Comparison of ENCODE assay signal across 1 cellular context in genomic region chr1:110224240-110224995, GRCh38.
TF ChIP-seq lines count a peak whose summit lies in the region.

No MANE protein-coding gene starts in this region.

TF ChIP-seq in HCT116, 20 proteins besides CTCF, POLR2A, EP300 and RAD21:
- TF ChIP-seq, protein P1, sequence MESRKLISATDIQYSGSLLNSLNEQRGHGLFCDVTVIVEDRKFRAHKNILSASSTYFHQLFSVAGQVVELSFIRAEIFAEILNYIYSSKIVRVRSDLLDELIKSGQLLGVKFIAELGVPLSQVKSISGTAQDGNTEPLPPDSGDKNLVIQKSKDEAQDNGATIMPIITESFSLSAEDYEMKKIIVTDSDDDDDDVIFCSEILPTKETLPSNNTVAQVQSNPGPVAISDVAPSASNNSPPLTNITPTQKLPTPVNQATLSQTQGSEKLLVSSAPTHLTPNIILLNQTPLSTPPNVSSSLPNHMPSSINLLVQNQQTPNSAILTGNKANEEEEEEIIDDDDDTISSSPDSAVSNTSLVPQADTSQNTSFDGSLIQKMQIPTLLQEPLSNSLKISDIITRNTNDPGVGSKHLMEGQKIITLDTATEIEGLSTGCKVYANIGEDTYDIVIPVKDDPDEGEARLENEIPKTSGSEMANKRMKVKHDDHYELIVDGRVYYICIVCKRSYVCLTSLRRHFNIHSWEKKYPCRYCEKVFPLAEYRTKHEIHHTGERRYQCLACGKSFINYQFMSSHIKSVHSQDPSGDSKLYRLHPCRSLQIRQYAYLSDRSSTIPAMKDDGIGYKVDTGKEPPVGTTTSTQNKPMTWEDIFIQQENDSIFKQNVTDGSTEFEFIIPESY (IDR thresholded peaks at IDR 0.05; ENCODE audit: extremely low read depth, insufficient replicate concordance, low read length): no peak
- TF ChIP-seq SRF (IDR thresholded peaks at IDR 0.05; ENCODE audit: low read depth) (no peak), ZFX (IDR thresholded peaks at IDR 0.05) (no peak), EZH2 (IDR thresholded peaks at IDR 0.05) (no peak), YY1 (IDR thresholded peaks at IDR 0.05; ENCODE audit: extremely low read depth, insufficient replicate concordance, low read depth, low read length) (no peak), SP1 (IDR thresholded peaks at IDR 0.05; ENCODE audit: low read depth) (no peak), SIN3A (IDR thresholded peaks at IDR 0.05; ENCODE audit: low read depth) (no peak), EZH2phosphoT487 (IDR thresholded peaks at IDR 0.05; ENCODE audit: borderline replicate concordance) (no peak), FOSL1 (IDR thresholded peaks at IDR 0.05; ENCODE audit: low read depth) (no peak), CBX3 (IDR thresholded peaks at IDR 0.05; ENCODE audit: low read depth) (no peak), ELF1 (IDR thresholded peaks at IDR 0.05; ENCODE audit: borderline replicate concordance, low read depth) (no peak), POLR2AphosphoS5 (IDR thresholded peaks at IDR 0.05; ENCODE audit: low read depth, low read length) (no peak), REST (IDR thresholded peaks at IDR 0.05; ENCODE audit: low read depth) (no peak), CEBPB (IDR thresholded peaks at IDR 0.05; ENCODE audit: low read depth) (no peak), ZNF274 (IDR thresholded peaks at IDR 0.05; ENCODE audit: low read depth, low read length) (no peak), JUND (IDR thresholded peaks at IDR 0.05) (no peak)
- TF ChIP-seq, protein P2, sequence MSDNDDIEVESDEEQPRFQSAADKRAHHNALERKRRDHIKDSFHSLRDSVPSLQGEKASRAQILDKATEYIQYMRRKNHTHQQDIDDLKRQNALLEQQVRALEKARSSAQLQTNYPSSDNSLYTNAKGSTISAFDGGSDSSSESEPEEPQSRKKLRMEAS (IDR thresholded peaks at IDR 0.05): no peak
- TF ChIP-seq, protein P3, sequence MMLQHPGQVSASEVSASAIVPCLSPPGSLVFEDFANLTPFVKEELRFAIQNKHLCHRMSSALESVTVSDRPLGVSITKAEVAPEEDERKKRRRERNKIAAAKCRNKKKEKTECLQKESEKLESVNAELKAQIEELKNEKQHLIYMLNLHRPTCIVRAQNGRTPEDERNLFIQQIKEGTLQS (IDR thresholded peaks at IDR 0.05): no peak
